Comparison of ENCODE assay signal across 8 cellular contexts in the genomic region with DNA sequence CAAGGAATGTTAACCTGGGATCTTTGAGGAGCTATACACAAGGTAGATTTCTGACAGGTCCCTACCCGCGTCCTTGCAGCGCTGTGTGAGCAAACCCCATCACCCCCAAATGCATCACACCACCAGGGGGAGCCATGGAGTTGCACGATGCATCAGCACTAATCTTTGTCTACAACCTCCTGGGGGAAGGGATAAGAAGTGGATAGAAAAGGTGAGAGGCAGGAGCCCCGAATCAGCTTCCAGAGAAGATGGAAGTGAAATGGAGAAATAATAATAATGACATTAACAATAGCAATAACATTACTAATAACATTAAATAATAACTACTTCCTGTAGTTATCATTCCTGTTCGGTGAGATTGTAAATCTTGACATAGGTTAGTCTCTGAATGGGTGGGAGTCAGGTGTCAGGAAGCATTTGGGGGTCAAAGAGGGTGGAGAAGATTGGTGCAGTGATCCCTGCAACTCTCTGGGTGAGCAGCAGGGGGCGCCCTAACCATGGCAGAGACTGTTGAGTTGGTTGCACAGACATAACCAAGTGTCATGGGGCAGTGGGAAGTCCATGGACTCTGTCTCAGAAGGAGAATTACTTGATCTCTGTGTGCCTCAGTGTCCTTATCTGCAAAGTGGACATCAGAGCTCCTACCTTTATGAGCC. TPM values are rescaled to one million over a fixed set of nuclear protein-coding genes. Genes with fewer than 3 reads are reported as not detected.
A peak's percentile ranks its signal among the peaks of the same experiment; 100 is the strongest.
DNase-seq lines count a peak whose midpoint lies in the region; ATAC-seq and TF ChIP-seq lines count a peak whose summit lies in the region.

No MANE protein-coding gene starts in this region.

- H3K4me1 Mint-ChIP-seq in activated B cell treated with CpG ODN at 0.5 μM for 24 hours: no peaks in the 10 kb centered on the region

- peaks cover 18% of the 10 kb centered on the region for H3K27me3 Mint-ChIP-seq in activated B cell treated with CpG ODN at 0.5 μM for 24 hours

- no peak overlapping the region for H3K4me3 Mint-ChIP-seq in activated B cell treated with CpG ODN at 0.5 μM for 24 hours

- intact Hi-C loops in activated B cell treated with CpG ODN at 0.5 μM for 24 hours (cut with micrococcal nuclease) (loop anchor here (2.0 kb wide), 1 partner anchor 502 kb away; no protein-coding TSS in a partner anchor), lower leg skin (cut with DNase I; ENCODE audit: low total_unique reads) (no loop called here)

- CTCF ChIA-PET in activated B cell treated with CpG ODN at 0.5 μM for 24 hours (lab: Charles Lee): interaction anchor here (0.7 to 1.1 kb wide), 2 partner anchors 499 to 503 kb away, joined by 3 read pairs; no protein-coding TSS in a partner anchor

- no peak for TF ChIP-seq POLR2A in lower leg skin (IDR thresholded peaks at IDR 0.05)

- H3K9me3 Mint-ChIP-seq in activated B cell treated with CpG ODN at 0.5 μM for 24 hours: no peaks in the 10 kb centered on the region

- POLR2A ChIA-PET in activated B cell treated with CpG ODN at 0.5 μM for 24 hours (lab: Charles Lee): no interaction called here

- no peak overlapping the region for H3K4me3 ChIP-seq in lower leg skin (ENCODE audit: low read depth, poor library complexity, severe bottlenecking)

- TF ChIP-seq CTCF in activated B cell treated with CpG ODN at 0.5 μM for 24 hours (IDR thresholded peaks at IDR 0.05) (peak; percentile 87), lower leg skin (IDR thresholded peaks at IDR 0.05) (no peak)

- peak; percentile 36 for DNase-seq in GDM1 (lab: John Stamatoyannopoulos, UW)
- DNase-seq in LoVo (ENCODE audit: low spot score): peak; percentile 11
- DNase-seq in activated B cell treated with CpG ODN at 0.5 μM for 24 hours: no peak
- peak; percentile 41 for DNase-seq in central memory CD4-positive, alpha-beta T cell
- DNase-seq in lower leg skin (ENCODE audit: low spot score in 2 of 2): peak; percentile 56 to 92
- DNase-seq in stimulated activated CD8-positive, alpha-beta memory T cell treated with anti-CD3 and anti-CD28 coated beads, Interleukin-4, amount 100 ng/mL, for 4 hours (ENCODE audit: low read depth in 2 of 2, low spot score in 1 of 2): peak; percentile 50 to 71

- WGBS in lower leg skin, 2 donors: 12 to 18% methylated on average over 7 of the region's 7 CpGs

- no peaks in the 10 kb centered on the region for H3K36me3 Mint-ChIP-seq in activated B cell treated with CpG ODN at 0.5 μM for 24 hours (ENCODE audit: low read depth)

- ATAC-seq in activated B cell treated with CpG ODN at 0.5 μM for 24 hours (ENCODE audit: low read depth) (peak; percentile 40), HG03432 (IDR thresholded peaks at IDR 0.05; ENCODE audit: unreplicated experiment) (no peak), HG03469 (IDR thresholded peaks at IDR 0.05; ENCODE audit: unreplicated experiment) (no peak)

- H3K27ac Mint-ChIP-seq in activated B cell treated with CpG ODN at 0.5 μM for 24 hours: no peak overlapping the region

RNA-seq across cellular contexts. Expression of a gene that starts 16.5 kb away (rescaled TPM):
- not detected in 2 replicates for total RNA-seq in activated B cell treated with CpG ODN at 0.5 μM for 24 hours
- total RNA-seq in lower leg skin: not detected

RNA-seq across cellular contexts. Expression of a gene that starts 33.9 kb away (rescaled TPM):
- 0.29 TPM in 1 of 2 replicates, not detected in the other for total RNA-seq in activated B cell treated with CpG ODN at 0.5 μM for 24 hours
- total RNA-seq in lower leg skin: 1 to 10 TPM in 2 of 4 donors, under 1 TPM in 2; 0.15 to 2.7 (median 1.2) TPM

RNA-seq across cellular contexts. Expression of a gene that starts 50.4 kb away (rescaled TPM):
- 7.8 and 8.9 TPM in 2 replicates for total RNA-seq in activated B cell treated with CpG ODN at 0.5 μM for 24 hours
- 10 to 100 TPM; 11.3 to 18.1 (median 16.7) TPM for total RNA-seq in lower leg skin
